In genomic region chr10:104337985-104338735, GRCh38 we compare ENCODE assay signal across 8 cellular contexts. TPM values are rescaled to one million over a fixed set of nuclear protein-coding genes. Genes with fewer than 3 reads are reported as not detected.
DNase-seq lines count a peak whose midpoint lies in the region; ATAC-seq and TF ChIP-seq lines count a peak whose summit lies in the region.

TSS of gene ITPRIP (minus strand) at chr10:104338465. CDS start at chr10:104316051, 22,414 bp downstream.

- H3K9ac ChIP-seq in DND-41 (ENCODE audit: low read depth, low read length) (peak within 1 kb of the TSS; percentile 97), HUES48 (ENCODE audit: low read depth, low read length) (peak within 1 kb of the TSS; percentile 95), rectal smooth muscle tissue (ENCODE audit: low read length) (peak within 1 kb of the TSS; percentile 73)

- peaks cover 50% of the 10 kb centered on the region for H3K79me2 ChIP-seq in DND-41 (ENCODE audit: insufficient read depth, low read length)

- H3K9me3 Mint-ChIP-seq in T-cell, result no peaks in the 10 kb centered on the region

- H3K9me3 ChIP-seq in DND-41 (ENCODE audit: insufficient read depth, low read length, severe bottlenecking) (no peaks in the 10 kb centered on the region), HUES48 (ENCODE audit: control insufficient read depth, insufficient read depth, low read length) (no peaks in the 10 kb centered on the region), adrenal gland (replicated peaks in 1 of 3) (no peaks in the 10 kb centered on the region), left ventricle myocardium inferior (replicated peaks) (no peaks in the 10 kb centered on the region)

- H4K20me1 ChIP-seq in DND-41 (ENCODE audit: insufficient read depth, low read length), result peaks cover 38% of the 10 kb centered on the region

- peak within 1 kb of the TSS; percentile 99 for H3K27ac ChIP-seq in DND-41 (ENCODE audit: low read length)
- peak within 1 kb of the TSS; percentile 87 for H3K27ac ChIP-seq in HUES48 (ENCODE audit: low read depth, low read length)
- peak within 1 kb of the TSS; percentile 85 to 99 (median 98) for H3K27ac ChIP-seq in adrenal gland
- H3K27ac ChIP-seq in left ventricle myocardium inferior (replicated peaks), result peak within 1 kb of the TSS; percentile 99
- peak within 1 kb of the TSS; percentile 95 for H3K27ac ChIP-seq in rectal smooth muscle tissue (ENCODE audit: low read depth, low read length)

- peaks cover 38% of the 10 kb centered on the region for H3K4me1 ChIP-seq in DND-41 (ENCODE audit: insufficient read depth, low read length)
- peaks cover 35% of the 10 kb centered on the region for H3K4me1 ChIP-seq in HUES48 (ENCODE audit: control insufficient read depth, insufficient read depth, low read length)
- peaks cover 19 to 37% of the 10 kb centered on the region in 2 donors for H3K4me1 ChIP-seq in adrenal gland (replicated peaks in 1 of 2)
- peaks cover 86% of the 10 kb centered on the region for H3K4me1 ChIP-seq in left ventricle myocardium inferior
- H3K4me1 ChIP-seq in rectal smooth muscle tissue (ENCODE audit: control insufficient read depth, insufficient read depth, low read length), result peaks cover 34% of the 10 kb centered on the region

- TF ChIP-seq CTCF in DND-41 (IDR thresholded peaks at IDR 0.05; ENCODE audit: borderline replicate concordance, extremely low read depth, low read length, poor library complexity, severe bottlenecking) (peak; percentile 36), adrenal gland (IDR thresholded peaks at IDR 0.05) (peak in 1 of 6 experiments; percentile 14), left ventricle myocardium inferior (IDR thresholded peaks at IDR 0.05; ENCODE audit: borderline replicate concordance) (peak; percentile 43)

- peak within 1 kb of the TSS; percentile 72 for H3K4me2 ChIP-seq in DND-41 (ENCODE audit: insufficient read depth, low read length)

- H3K36me3 Mint-ChIP-seq in T-cell, result peaks cover 2% of the 10 kb centered on the region

- peak; percentile 78 for DNase-seq in DND-41
- peak; percentile 50 to 80 (median 65) for DNase-seq in T-cell
- peak; percentile 75 to 88 (median 76) for DNase-seq in adrenal gland
- peak; percentile 74 for DNase-seq in left ventricle myocardium inferior
- no peak for DNase-seq in NCI-H187 treated with DMSO at 0.1 percent for 48 hours (lab: John Stamatoyannopoulos, UW)

- POLR2A ChIA-PET in T-cell (lab: Charles Lee), result interaction anchor here (0.7 to 1.9 kb wide), 7 partner anchors 9 to 848 kb away, joined by 4 to 21 read pairs (median 6); no protein-coding TSS in a partner anchor

- ATAC-seq in DND-41 (ENCODE audit: insufficient read depth, low read depth), result peak; percentile 87
- peak; percentile 74 for ATAC-seq in GM21381 (IDR thresholded peaks at IDR 0.05; ENCODE audit: unreplicated experiment)
- ATAC-seq in T-cell (replicated peaks in 1 of 4), result peak; percentile 83 to 87 (median 85)

- peak within 1 kb of the TSS; percentile 97 to 100 for H3K27ac Mint-ChIP-seq in T-cell

- H3K27me3 Mint-ChIP-seq in T-cell, result no peaks in the 10 kb centered on the region

- WGBS in adrenal gland, 4 donors, result 0 to 1% (median 1%) methylated on average over 34 to 70 of the region's 70 CpGs

- H3K27me3 ChIP-seq in DND-41 (ENCODE audit: insufficient read depth, low read length, poor library complexity) (peaks cover 14% of the 10 kb centered on the region), HUES48 (ENCODE audit: control insufficient read depth, insufficient read depth, low read length) (peaks cover 6% of the 10 kb centered on the region), adrenal gland (no peaks in the 10 kb centered on the region), left ventricle myocardium inferior (ENCODE audit: low read depth) (no peaks in the 10 kb centered on the region), rectal smooth muscle tissue (ENCODE audit: control insufficient read depth, insufficient read depth, low read length) (no peaks in the 10 kb centered on the region)

- H2AFZ ChIP-seq in DND-41 (ENCODE audit: low read depth, low read length), result peak within 1 kb of the TSS; percentile 99

- H3K4me3 ChIP-seq in DND-41 (ENCODE audit: low read depth in 1 of 2, low read length in 2 of 2) (peak within 1 kb of the TSS; percentile 98 to 100), HUES48 (ENCODE audit: low read depth, low read length) (peak within 1 kb of the TSS; percentile 85), adrenal gland (peak within 1 kb of the TSS; percentile 78 to 99 (median 96)), left ventricle myocardium inferior (peak within 1 kb of the TSS; percentile 97), rectal smooth muscle tissue (ENCODE audit: low read length) (peak within 1 kb of the TSS; percentile 88)

- H3K36me3 ChIP-seq in DND-41 (ENCODE audit: insufficient read depth, low read length), result peaks cover 14% of the 10 kb centered on the region
- H3K36me3 ChIP-seq in HUES48 (ENCODE audit: control insufficient read depth, insufficient read depth, low read length), result no peaks in the 10 kb centered on the region
- no peaks in the 10 kb centered on the region for H3K36me3 ChIP-seq in adrenal gland (replicated peaks in 1 of 2)
- H3K36me3 ChIP-seq in left ventricle myocardium inferior, result no peaks in the 10 kb centered on the region
- no peaks in the 10 kb centered on the region for H3K36me3 ChIP-seq in rectal smooth muscle tissue (ENCODE audit: control insufficient read depth, insufficient read depth, low read length)

- peaks cover 49 to 54% (median 50%) of the 10 kb centered on the region in 3 donors for H3K4me1 Mint-ChIP-seq in T-cell

- H3K4me3 Mint-ChIP-seq in T-cell, result peak within 1 kb of the TSS; percentile 88 to 99 (median 90)

- intact Hi-C loops in adrenal gland (cut with DNase I), result no loop called here
- intact Hi-C loops in left ventricle myocardium inferior (cut with micrococcal nuclease), result loop anchor here (5.0 kb wide), 1 partner anchor 36 kb away; no protein-coding TSS in a partner anchor

- CTCF ChIA-PET in T-cell (lab: Charles Lee), result interaction anchor here (0.7 to 4.7 kb wide), 16 partner anchors 9 to 450 kb away, joined by 3 to 45 read pairs (median 6); partner anchors contain the start of genes CFAP58 (in 2 of the 2) and GSTO2 (in 1 of the 2)

- TF ChIP-seq POLR2A in adrenal gland (IDR thresholded peaks at IDR 0.05), result peak; percentile 90 to 95

RNA-seq across cellular contexts. Expression of gene ITPRIP, which starts in this region (rescaled TPM):
- 10 to 100 TPM; 16.9 to 98.5 (median 25.0) TPM for total RNA-seq in T-cell
- 10 to 100 TPM; 18.3 to 27.0 (median 21.9) TPM for total RNA-seq in adrenal gland
- polyA plus RNA-seq in adrenal gland, result 10 to 100 TPM; 11.4 to 13.1 (median 12.1) TPM
- 35.4 TPM for total RNA-seq in left ventricle myocardium inferior
